Comparison of ENCODE assay signal across 8 cellular contexts in the genomic region with DNA sequence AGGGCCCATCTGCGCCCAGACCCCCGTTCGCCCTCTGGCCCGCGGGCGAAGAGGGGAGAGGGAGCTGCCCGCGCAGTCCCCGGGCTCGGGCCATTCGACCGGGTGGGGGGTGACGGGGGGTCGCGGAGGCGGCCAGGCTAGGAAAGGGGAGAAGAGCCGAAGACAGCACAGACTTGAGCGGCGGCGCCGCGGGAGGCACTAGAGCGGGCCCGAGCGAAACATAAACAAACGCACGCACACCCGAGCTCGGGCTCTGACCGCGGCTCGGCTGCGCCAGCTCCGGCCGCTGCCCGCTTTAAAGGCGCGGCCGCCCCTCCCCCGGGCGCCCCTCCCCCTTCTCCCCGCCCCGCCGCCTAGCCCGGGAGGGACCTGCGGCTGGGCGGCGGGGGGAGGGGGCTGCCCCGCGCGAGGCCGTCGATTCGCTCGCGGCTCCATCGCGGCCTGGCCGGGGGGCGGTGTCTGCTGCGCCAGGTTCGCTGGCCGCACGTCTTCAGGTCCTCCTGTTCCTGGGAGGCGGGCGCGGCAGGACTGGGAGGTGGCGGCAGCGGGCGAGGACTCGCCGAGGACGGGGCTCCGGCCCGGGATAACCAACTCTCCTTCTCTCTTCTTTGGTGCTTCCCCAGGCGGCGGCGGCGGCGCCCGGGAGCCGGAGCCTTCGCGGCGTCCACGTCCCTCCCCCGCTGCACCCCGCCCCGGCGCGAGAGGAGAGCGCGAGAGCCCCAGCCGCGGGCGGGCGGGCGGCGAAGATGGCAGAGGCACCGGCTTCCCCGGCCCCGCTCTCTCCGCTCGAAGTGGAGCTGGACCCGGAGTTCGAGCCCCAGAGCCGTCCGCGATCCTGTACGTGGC. TPM values are rescaled to one million over a fixed set of nuclear protein-coding genes. Genes with fewer than 3 reads are reported as not detected.
A peak's percentile ranks its signal among the peaks of the same experiment; 100 is the strongest.
DNase-seq lines count a peak whose midpoint lies in the region; ATAC-seq, FAIRE-seq and TF ChIP-seq lines count a peak whose summit lies in the region.

TSS of gene FOXO3 (plus strand) at position 455 of the 846 bp plus-strand sequence. CDS start at position 747, 292 bp downstream.

- H3K4me1 Mint-ChIP-seq in CD8-positive, alpha-beta T cell (ENCODE audit: low read depth): peaks cover 44% of the 10 kb centered on the region
- H3K4me1 Mint-ChIP-seq in natural killer cell treated with Interleukin-12 subunit alpha and Interleukin-12 subunit beta and Interleukin-15 and Interleukin-18, amount 100 ng/mL, for 72 hours (ENCODE audit: low read depth in 2 of 2): peaks cover 39 to 50% of the 10 kb centered on the region in 2 donors

- H3K4me1 ChIP-seq in CD8-positive, alpha-beta T cell (ENCODE audit: insufficient read depth, low read length): peaks cover 35% of the 10 kb centered on the region
- H3K4me1 ChIP-seq in stomach: peaks cover 24 to 51% (median 48%) of the 10 kb centered on the region in 4 donors

- H3K4me3 Mint-ChIP-seq in CD8-positive, alpha-beta T cell: peak within 1 kb of the TSS; percentile 90
- peak within 1 kb of the TSS; percentile 96 for H3K4me3 Mint-ChIP-seq in natural killer cell treated with Interleukin-12 subunit alpha and Interleukin-12 subunit beta and Interleukin-15 and Interleukin-18, amount 100 ng/mL, for 72 hours

- POLR2A ChIA-PET in CD8-positive, alpha-beta T cell (lab: Charles Lee): interaction anchor here (1.1 to 3.7 kb wide), 6 partner anchors 20 to 822 kb away, joined by 3 to 38 read pairs (median 10); partner anchors contain the start of genes ARMC2, CD164, CEP57L1 and SESN1

- H3K27me3 ChIP-seq in CD8-positive, alpha-beta T cell (ENCODE audit: insufficient read depth, low read length): no peaks in the 10 kb centered on the region
- H3K27me3 ChIP-seq in stomach: no peaks in the 10 kb centered on the region

- intact Hi-C loops in CD8-positive, alpha-beta T cell (cut with DNase I, micrococcal nuclease): loop anchor here (10.0 kb wide), 2 partner anchors 134 to 924 kb away; partner anchors contain the start of gene ZBTB24 (in 1 of the 2)
- intact Hi-C loops in stomach (cut with DNase I; ENCODE audit: low total_unique reads): no loop called here

- no peaks in the 10 kb centered on the region for H3K36me3 ChIP-seq in CD8-positive, alpha-beta T cell (ENCODE audit: insufficient read depth, low read length)
- H3K36me3 ChIP-seq in stomach: peaks cover 0 to 5% (median 0%) of the 10 kb centered on the region in 4 donors

- no peak for TF ChIP-seq EP300 in stomach (IDR thresholded peaks at IDR 0.05)

- ATAC-seq in CD8-positive, alpha-beta T cell: no peak
- peak; percentile 47 to 58 for ATAC-seq in natural killer cell treated with Interleukin-12 subunit alpha and Interleukin-12 subunit beta and Interleukin-15 and Interleukin-18, amount 100 ng/mL, for 72 hours

- H3K4me3 ChIP-seq in CD8-positive, alpha-beta T cell (ENCODE audit: low read depth, low read length): peak within 1 kb of the TSS; percentile 94
- peak within 1 kb of the TSS; percentile 89 to 96 (median 92) for H3K4me3 ChIP-seq in stomach

- CTCF ChIA-PET in CD8-positive, alpha-beta T cell (lab: Charles Lee): interaction anchor here (0.8 to 1.5 kb wide), 5 partner anchors 16 to 513 kb away, joined by 3 to 5 read pairs (median 3); no protein-coding TSS in a partner anchor

- peak within 1 kb of the TSS; percentile 91 for H3K27ac Mint-ChIP-seq in CD8-positive, alpha-beta T cell
- peak within 1 kb of the TSS; percentile 96 for H3K27ac Mint-ChIP-seq in natural killer cell treated with Interleukin-12 subunit alpha and Interleukin-12 subunit beta and Interleukin-15 and Interleukin-18, amount 100 ng/mL, for 72 hours

- H3K27ac ChIP-seq in CD8-positive, alpha-beta T cell (ENCODE audit: low read depth, low read length): peak within 1 kb of the TSS; percentile 87
- H3K27ac ChIP-seq in stomach: peak within 1 kb of the TSS; percentile 99 to 100 (median 100)

- WGBS in stomach, 5 donors: 0 to 3% (median 1%) methylated on average over 29 to 103 of the region's 110 CpGs

- H3K9me3 ChIP-seq in CD8-positive, alpha-beta T cell (ENCODE audit: low read length): no peaks in the 10 kb centered on the region
- H3K9me3 ChIP-seq in stomach: no peaks in the 10 kb centered on the region

- no peaks in the 10 kb centered on the region for H3K27me3 Mint-ChIP-seq in CD8-positive, alpha-beta T cell (ENCODE audit: low read depth)
- H3K27me3 Mint-ChIP-seq in natural killer cell treated with Interleukin-12 subunit alpha and Interleukin-12 subunit beta and Interleukin-15 and Interleukin-18, amount 100 ng/mL, for 72 hours: no peaks in the 10 kb centered on the region

- peak; percentile 37 to 72 (median 55) for DNase-seq in CD8-positive, alpha-beta T cell
- DNase-seq in HTR-8/SVneo (ENCODE audit: insufficient read length, low spot score) (peak; percentile 63), RPMI8226 (peak; percentile 90), activated gamma-delta T cell treated with Interleukin-2 at 50 U/mL for 16 hours (peak; percentile 66), fibroblast of the conjunctiva (ENCODE audit: low read depth) (peak; percentile 79), stomach (peak; percentile 95), NCI-H1694 treated with DMSO at 0.1 percent for 48 hours (lab: John Stamatoyannopoulos, UW) (no peak)
- peak; percentile 87 for DNase-seq in natural killer cell treated with Interleukin-12 subunit alpha and Interleukin-12 subunit beta and Interleukin-15 and Interleukin-18, amount 100 ng/mL, for 72 hours (ENCODE audit: low spot score)

- no peaks in the 10 kb centered on the region for H3K9me3 Mint-ChIP-seq in CD8-positive, alpha-beta T cell
- H3K9me3 Mint-ChIP-seq in natural killer cell treated with Interleukin-12 subunit alpha and Interleukin-12 subunit beta and Interleukin-15 and Interleukin-18, amount 100 ng/mL, for 72 hours: no peaks in the 10 kb centered on the region

- FAIRE-seq in HTR-8/SVneo (lab: Jason Lieb, UNC): peak; percentile 68

- no peak for TF ChIP-seq CTCF in CD8-positive, alpha-beta T cell (IDR thresholded peaks at IDR 0.05)
- TF ChIP-seq CTCF in stomach (IDR thresholded peaks at IDR 0.05): peak in 1 of 7 experiments; percentile 14

- peak in 2 of 4 donors; percentile 68 to 70 for TF ChIP-seq POLR2A in stomach (IDR thresholded peaks at IDR 0.05)

- peaks cover 16% of the 10 kb centered on the region for H3K36me3 Mint-ChIP-seq in CD8-positive, alpha-beta T cell
- peaks cover 8% of the 10 kb centered on the region for H3K36me3 Mint-ChIP-seq in natural killer cell treated with Interleukin-12 subunit alpha and Interleukin-12 subunit beta and Interleukin-15 and Interleukin-18, amount 100 ng/mL, for 72 hours

RNA-seq across cellular contexts. Expression of gene FOXO3, which starts in this region (rescaled TPM):
- 10 to 100 TPM; 26.3 to 26.5 TPM for total RNA-seq in CD8-positive, alpha-beta T cell
- total RNA-seq in natural killer cell treated with Interleukin-12 subunit alpha and Interleukin-12 subunit beta and Interleukin-15 and Interleukin-18, amount 100 ng/mL, for 72 hours: 10 to 100 TPM; 17.8 to 20.6 TPM
- total RNA-seq in stomach: 10 to 100 TPM; 33.3 to 89.8 (median 78.6) TPM
- polyA plus RNA-seq in stomach: 10 to 100 TPM; 13.0 to 21.2 (median 14.4) TPM
